Comparison of ENCODE assay signal across 23 cellular contexts in genomic region chr15:79903626-79904025, GRCh38.
"Had no signal": no experiment of that assay in that cellular context is flagged by ENCODE, and none has a peak within 500 bp of the region (broad histone marks: within the 10 kb centered on the region; RNA-seq: fewer than 3 reads in every experiment).

No MANE protein-coding gene starts in this region.

- H3K36me3 ChIP-seq: tibial artery, WERI-Rb-1 had no signal

- H3K9me3 ChIP-seq: body of pancreas, tibial artery had no signal

- H3K27me3 Mint-ChIP-seq: activated CD8-positive, alpha-beta T cell treated with anti-CD3 and anti-CD28 coated beads for 36 hours; activated T-cell treated with anti-CD3 and anti-CD28 coated beads, Interleukin-2, amount 50 U/mL, for 24 hours had no signal

- DNase-seq: activated CD4-positive, alpha-beta T cell treated with anti-CD3 and anti-CD28 coated beads for 4 hours; activated CD8-positive, alpha-beta T cell treated with anti-CD3 and anti-CD28 coated beads for 36 hours; activated gamma-delta T cell treated with Interleukin-2 at 50 U/mL for 16 hours; activated T-cell treated with anti-CD3 and anti-CD28 coated beads, Interleukin-2, amount 50 U/mL, for 24 hours; amygdala; body of pancreas; caudate nucleus; endodermal cell; foreskin melanocyte; glutamatergic neuron; hippocampal formation; left colon; midbrain; occipital lobe; posterior cingulate gyrus; stimulated activated CD8-positive, alpha-beta memory T cell treated with anti-CD3 and anti-CD28 coated beads, Interleukin-4, amount 100 ng/mL, for 48 hours; stimulated activated naive CD4-positive, alpha-beta T cell treated with Interleukin-2 at 50 U/mL for 16 hours; T-helper 2 cell; tibial artery; WERI-Rb-1 had no signal

- H3K27me3 ChIP-seq: body of pancreas, tibial artery had no signal

- ATAC-seq: body of pancreas, left colon had no signal

- H3K27ac Mint-ChIP-seq: activated CD8-positive, alpha-beta T cell treated with anti-CD3 and anti-CD28 coated beads for 36 hours; activated naive CD4-positive, alpha-beta T cell treated with anti-CD3 and anti-CD28 coated beads, Interleukin-2, amount 50 U/mL, for 72 hours; endodermal cell had no signal

- H3K4me1 Mint-ChIP-seq: nephron had no signal

- H3K4me1 ChIP-seq: body of pancreas had no signal

- H3K4me3 ChIP-seq: body of pancreas, lung, tibial artery had no signal

- H3K4me3 Mint-ChIP-seq: activated CD8-positive, alpha-beta T cell treated with anti-CD3 and anti-CD28 coated beads for 36 hours; activated T-cell treated with anti-CD3 and anti-CD28 coated beads, Interleukin-2, amount 50 U/mL, for 24 hours; endodermal cell; nephron had no signal

- H3K27ac ChIP-seq: body of pancreas, tibial artery, WERI-Rb-1 had no signal

- H3K9me3 Mint-ChIP-seq: activated CD8-positive, alpha-beta T cell treated with anti-CD3 and anti-CD28 coated beads for 36 hours; activated T-cell treated with anti-CD3 and anti-CD28 coated beads, Interleukin-2, amount 50 U/mL, for 24 hours; nephron had no signal
